1 cellular context compared by ENCODE assay signal in the genomic region with DNA sequence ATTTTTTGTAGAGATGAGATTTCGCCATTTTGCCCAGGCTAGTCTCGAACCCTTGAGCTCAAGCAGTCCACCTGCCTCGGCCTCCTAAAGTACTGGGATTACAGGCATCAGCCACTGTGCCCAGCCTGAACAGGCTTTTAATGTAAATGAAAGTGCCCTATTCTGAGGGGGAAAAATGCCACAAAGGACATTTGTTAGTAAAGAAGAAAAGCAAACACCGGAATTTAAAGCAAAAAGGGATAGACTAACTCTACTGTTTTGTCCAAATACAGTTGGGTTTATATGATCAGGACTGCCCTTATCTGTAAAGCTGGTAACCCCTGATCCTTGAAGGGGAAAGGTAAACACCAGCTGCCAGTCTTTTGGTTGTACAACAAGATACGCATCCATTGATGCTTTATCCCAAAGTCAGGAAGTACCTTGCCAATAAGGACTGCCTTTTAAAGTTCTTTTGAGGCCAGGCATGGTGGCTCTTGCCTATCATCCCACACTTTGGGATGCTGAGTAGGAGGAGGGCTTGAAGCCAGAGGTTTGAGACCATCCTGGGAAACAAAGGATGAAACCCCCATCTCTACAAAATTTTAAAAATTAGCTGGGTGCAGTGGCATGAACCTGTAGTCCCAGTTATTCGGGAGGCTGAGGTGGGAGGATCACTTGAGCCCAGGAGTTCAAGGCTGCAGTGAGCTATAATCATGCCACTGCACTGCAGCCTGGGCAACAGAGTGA.
TF ChIP-seq lines count a peak whose summit lies in the region.

No MANE protein-coding gene starts in this region.

TF ChIP-seq in HepG2, 621 proteins besides CTCF, POLR2A, EP300 and RAD21 (continued from another document and continues in another):
- TF ChIP-seq YEATS4 (CRISPR knock-in tag; IDR thresholded peaks at IDR 0.05; ENCODE audit: borderline replicate concordance) = peak; percentile 56; the same call in 1 of the 2 replicates
- peak; percentile 84 for TF ChIP-seq MEF2D (CRISPR knock-in tag; IDR thresholded peaks at IDR 0.05)
- peak; percentile 84; the same call in 1 of the 2 replicates for TF ChIP-seq ELF4 (CRISPR knock-in tag; IDR thresholded peaks at IDR 0.05; ENCODE audit: borderline replicate concordance)
- no peak for TF ChIP-seq SP4 (CRISPR knock-in tag; IDR thresholded peaks at IDR 0.05)
- TF ChIP-seq ZMYM3 (CRISPR knock-in tag; IDR thresholded peaks at IDR 0.05) = peak; percentile 88
- no peak; the same call in 1 of the 2 replicates for TF ChIP-seq ZNF749 (CRISPR knock-in tag; IDR thresholded peaks at IDR 0.05; ENCODE audit: borderline replicate concordance)
- TF ChIP-seq, protein P1, sequence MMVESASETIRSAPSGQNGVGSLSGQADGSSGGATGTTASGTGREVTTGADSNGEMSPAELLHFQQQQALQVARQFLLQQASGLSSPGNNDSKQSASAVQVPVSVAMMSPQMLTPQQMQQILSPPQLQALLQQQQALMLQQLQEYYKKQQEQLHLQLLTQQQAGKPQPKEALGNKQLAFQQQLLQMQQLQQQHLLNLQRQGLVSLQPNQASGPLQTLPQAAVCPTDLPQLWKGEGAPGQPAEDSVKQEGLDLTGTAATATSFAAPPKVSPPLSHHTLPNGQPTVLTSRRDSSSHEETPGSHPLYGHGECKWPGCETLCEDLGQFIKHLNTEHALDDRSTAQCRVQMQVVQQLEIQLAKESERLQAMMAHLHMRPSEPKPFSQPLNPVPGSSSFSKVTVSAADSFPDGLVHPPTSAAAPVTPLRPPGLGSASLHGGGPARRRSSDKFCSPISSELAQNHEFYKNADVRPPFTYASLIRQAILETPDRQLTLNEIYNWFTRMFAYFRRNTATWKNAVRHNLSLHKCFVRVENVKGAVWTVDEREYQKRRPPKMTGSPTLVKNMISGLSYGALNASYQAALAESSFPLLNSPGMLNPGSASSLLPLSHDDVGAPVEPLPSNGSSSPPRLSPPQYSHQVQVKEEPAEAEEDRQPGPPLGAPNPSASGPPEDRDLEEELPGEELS (CRISPR knock-in tag; IDR thresholded peaks at IDR 0.05) = peak; percentile 98
- TF ChIP-seq ZSCAN31 (CRISPR knock-in tag; IDR thresholded peaks at IDR 0.05; ENCODE audit: low read depth) = no peak
- no peak for TF ChIP-seq PAWR (CRISPR knock-in tag; IDR thresholded peaks at IDR 0.05; ENCODE audit: borderline replicate concordance)
- no peak for TF ChIP-seq ZNF225 (CRISPR knock-in tag; IDR thresholded peaks at IDR 0.05)
- TF ChIP-seq, protein P2, sequence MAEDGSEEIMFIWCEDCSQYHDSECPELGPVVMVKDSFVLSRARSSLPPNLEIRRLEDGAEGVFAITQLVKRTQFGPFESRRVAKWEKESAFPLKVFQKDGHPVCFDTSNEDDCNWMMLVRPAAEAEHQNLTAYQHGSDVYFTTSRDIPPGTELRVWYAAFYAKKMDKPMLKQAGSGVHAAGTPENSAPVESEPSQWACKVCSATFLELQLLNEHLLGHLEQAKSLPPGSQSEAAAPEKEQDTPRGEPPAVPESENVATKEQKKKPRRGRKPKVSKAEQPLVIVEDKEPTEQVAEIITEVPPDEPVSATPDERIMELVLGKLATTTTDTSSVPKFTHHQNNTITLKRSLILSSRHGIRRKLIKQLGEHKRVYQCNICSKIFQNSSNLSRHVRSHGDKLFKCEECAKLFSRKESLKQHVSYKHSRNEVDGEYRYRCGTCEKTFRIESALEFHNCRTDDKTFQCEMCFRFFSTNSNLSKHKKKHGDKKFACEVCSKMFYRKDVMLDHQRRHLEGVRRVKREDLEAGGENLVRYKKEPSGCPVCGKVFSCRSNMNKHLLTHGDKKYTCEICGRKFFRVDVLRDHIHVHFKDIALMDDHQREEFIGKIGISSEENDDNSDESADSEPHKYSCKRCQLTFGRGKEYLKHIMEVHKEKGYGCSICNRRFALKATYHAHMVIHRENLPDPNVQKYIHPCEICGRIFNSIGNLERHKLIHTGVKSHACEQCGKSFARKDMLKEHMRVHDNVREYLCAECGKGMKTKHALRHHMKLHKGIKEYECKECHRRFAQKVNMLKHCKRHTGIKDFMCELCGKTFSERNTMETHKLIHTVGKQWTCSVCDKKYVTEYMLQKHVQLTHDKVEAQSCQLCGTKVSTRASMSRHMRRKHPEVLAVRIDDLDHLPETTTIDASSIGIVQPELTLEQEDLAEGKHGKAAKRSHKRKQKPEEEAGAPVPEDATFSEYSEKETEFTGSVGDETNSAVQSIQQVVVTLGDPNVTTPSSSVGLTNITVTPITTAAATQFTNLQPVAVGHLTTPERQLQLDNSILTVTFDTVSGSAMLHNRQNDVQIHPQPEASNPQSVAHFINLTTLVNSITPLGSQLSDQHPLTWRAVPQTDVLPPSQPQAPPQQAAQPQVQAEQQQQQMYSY (CRISPR knock-in tag; IDR thresholded peaks at IDR 0.05) = peak; percentile 67; the same call in 1 of the 2 replicates
- no peak for TF ChIP-seq SMAD9 (CRISPR knock-in tag; IDR thresholded peaks at IDR 0.05)
- TF ChIP-seq, protein P3, sequence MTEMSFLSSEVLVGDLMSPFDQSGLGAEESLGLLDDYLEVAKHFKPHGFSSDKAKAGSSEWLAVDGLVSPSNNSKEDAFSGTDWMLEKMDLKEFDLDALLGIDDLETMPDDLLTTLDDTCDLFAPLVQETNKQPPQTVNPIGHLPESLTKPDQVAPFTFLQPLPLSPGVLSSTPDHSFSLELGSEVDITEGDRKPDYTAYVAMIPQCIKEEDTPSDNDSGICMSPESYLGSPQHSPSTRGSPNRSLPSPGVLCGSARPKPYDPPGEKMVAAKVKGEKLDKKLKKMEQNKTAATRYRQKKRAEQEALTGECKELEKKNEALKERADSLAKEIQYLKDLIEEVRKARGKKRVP (CRISPR knock-in tag; IDR thresholded peaks at IDR 0.05) = peak in 1 of 2 experiments; percentile 53; a peak in 1 of 4 replicates
- no peak for TF ChIP-seq ZNF326 (CRISPR knock-in tag; IDR thresholded peaks at IDR 0.05; ENCODE audit: borderline replicate concordance)
- TF ChIP-seq, protein P4, sequence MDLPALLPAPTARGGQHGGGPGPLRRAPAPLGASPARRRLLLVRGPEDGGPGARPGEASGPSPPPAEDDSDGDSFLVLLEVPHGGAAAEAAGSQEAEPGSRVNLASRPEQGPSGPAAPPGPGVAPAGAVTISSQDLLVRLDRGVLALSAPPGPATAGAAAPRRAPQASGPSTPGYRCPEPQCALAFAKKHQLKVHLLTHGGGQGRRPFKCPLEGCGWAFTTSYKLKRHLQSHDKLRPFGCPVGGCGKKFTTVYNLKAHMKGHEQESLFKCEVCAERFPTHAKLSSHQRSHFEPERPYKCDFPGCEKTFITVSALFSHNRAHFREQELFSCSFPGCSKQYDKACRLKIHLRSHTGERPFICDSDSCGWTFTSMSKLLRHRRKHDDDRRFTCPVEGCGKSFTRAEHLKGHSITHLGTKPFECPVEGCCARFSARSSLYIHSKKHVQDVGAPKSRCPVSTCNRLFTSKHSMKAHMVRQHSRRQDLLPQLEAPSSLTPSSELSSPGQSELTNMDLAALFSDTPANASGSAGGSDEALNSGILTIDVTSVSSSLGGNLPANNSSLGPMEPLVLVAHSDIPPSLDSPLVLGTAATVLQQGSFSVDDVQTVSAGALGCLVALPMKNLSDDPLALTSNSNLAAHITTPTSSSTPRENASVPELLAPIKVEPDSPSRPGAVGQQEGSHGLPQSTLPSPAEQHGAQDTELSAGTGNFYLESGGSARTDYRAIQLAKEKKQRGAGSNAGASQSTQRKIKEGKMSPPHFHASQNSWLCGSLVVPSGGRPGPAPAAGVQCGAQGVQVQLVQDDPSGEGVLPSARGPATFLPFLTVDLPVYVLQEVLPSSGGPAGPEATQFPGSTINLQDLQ (CRISPR knock-in tag; IDR thresholded peaks at IDR 0.05) = no peak
- peak; percentile 98 for TF ChIP-seq NR2F6 (IDR thresholded peaks at IDR 0.05)
- TF ChIP-seq NR2F6 (CRISPR knock-in tag; IDR thresholded peaks at IDR 0.05) = peak; percentile 97
- TF ChIP-seq ZNF780A (CRISPR knock-in tag; IDR thresholded peaks at IDR 0.05) = no peak
- no peak for TF ChIP-seq RAD51 (IDR thresholded peaks at IDR 0.05; ENCODE audit: borderline replicate concordance)
- 0 out of 2 replicates have a peak, but pooled peaks have one; percentile 67 for TF ChIP-seq ZNF761 (CRISPR knock-in tag; conservative IDR thresholded peaks at IDR 0.05)
- TF ChIP-seq ZBTB21 (CRISPR knock-in tag; IDR thresholded peaks at IDR 0.05) = no peak
- TF ChIP-seq ZNF619 (CRISPR knock-in tag; IDR thresholded peaks at IDR 0.05) = no peak
- TF ChIP-seq, protein P5, sequence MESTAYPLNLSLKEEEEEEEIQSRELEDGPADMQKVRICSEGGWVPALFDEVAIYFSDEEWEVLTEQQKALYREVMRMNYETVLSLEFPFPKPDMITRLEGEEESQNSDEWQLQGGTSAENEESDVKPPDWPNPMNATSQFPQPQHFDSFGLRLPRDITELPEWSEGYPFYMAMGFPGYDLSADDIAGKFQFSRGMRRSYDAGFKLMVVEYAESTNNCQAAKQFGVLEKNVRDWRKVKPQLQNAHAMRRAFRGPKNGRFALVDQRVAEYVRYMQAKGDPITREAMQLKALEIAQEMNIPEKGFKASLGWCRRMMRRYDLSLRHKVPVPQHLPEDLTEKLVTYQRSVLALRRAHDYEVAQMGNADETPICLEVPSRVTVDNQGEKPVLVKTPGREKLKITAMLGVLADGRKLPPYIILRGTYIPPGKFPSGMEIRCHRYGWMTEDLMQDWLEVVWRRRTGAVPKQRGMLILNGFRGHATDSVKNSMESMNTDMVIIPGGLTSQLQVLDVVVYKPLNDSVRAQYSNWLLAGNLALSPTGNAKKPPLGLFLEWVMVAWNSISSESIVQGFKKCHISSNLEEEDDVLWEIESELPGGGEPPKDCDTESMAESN (CRISPR knock-in tag; conservative IDR thresholded peaks at IDR 0.05) = peak; percentile 72
- TF ChIP-seq NCOR1 (IDR thresholded peaks at IDR 0.05; ENCODE audit: borderline replicate concordance, low read length) = peak; percentile 70; the same call in 1 of the 2 replicates
- peak; percentile 91 for TF ChIP-seq POGZ (CRISPR knock-in tag; IDR thresholded peaks at IDR 0.05)
- no peak for TF ChIP-seq CREB1 (IDR thresholded peaks at IDR 0.05)
- TF ChIP-seq CREB1 (CRISPR knock-in tag; IDR thresholded peaks at IDR 0.05) = no peak; the same call in 1 of the 2 replicates
- no peak for TF ChIP-seq ZNF33B (CRISPR knock-in tag; IDR thresholded peaks at IDR 0.05)
- TF ChIP-seq MEIS1 (CRISPR knock-in tag; IDR thresholded peaks at IDR 0.05; ENCODE audit: borderline replicate concordance) = no peak
- no peak for TF ChIP-seq POLR2AphosphoS2 (IDR thresholded peaks at IDR 0.05; ENCODE audit: low read depth, low read length)
- TF ChIP-seq FOXO1 (CRISPR knock-in tag; IDR thresholded peaks at IDR 0.05) = peak; percentile 97
- TF ChIP-seq NFIB (CRISPR knock-in tag; IDR thresholded peaks at IDR 0.05; ENCODE audit: borderline replicate concordance) = no peak
- no peak for TF ChIP-seq FIP1L1 (IDR thresholded peaks at IDR 0.05; ENCODE audit: borderline replicate concordance, insufficient read depth, low read depth, low read length)
- TF ChIP-seq KLF11 (CRISPR knock-in tag; IDR thresholded peaks at IDR 0.05) = no peak; the same call in 1 of the 2 replicates
- TF ChIP-seq, protein P6, sequence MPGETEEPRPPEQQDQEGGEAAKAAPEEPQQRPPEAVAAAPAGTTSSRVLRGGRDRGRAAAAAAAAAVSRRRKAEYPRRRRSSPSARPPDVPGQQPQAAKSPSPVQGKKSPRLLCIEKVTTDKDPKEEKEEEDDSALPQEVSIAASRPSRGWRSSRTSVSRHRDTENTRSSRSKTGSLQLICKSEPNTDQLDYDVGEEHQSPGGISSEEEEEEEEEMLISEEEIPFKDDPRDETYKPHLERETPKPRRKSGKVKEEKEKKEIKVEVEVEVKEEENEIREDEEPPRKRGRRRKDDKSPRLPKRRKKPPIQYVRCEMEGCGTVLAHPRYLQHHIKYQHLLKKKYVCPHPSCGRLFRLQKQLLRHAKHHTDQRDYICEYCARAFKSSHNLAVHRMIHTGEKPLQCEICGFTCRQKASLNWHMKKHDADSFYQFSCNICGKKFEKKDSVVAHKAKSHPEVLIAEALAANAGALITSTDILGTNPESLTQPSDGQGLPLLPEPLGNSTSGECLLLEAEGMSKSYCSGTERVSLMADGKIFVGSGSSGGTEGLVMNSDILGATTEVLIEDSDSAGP (CRISPR knock-in tag; IDR thresholded peaks at IDR 0.05; ENCODE audit: borderline replicate concordance) = no peak; the same call in 1 of the 2 replicates
- TF ChIP-seq ZFP36 (IDR thresholded peaks at IDR 0.05; ENCODE audit: borderline replicate concordance, low read depth, low read length, partially characterized antibody) = no peak
- TF ChIP-seq KMT2B (CRISPR knock-in tag; IDR thresholded peaks at IDR 0.05) = no peak
- no peak for TF ChIP-seq SUZ12 (IDR thresholded peaks at IDR 0.05; ENCODE audit: low read depth, low read length)
- TF ChIP-seq ARNTL (CRISPR knock-in tag; IDR thresholded peaks at IDR 0.05) = peak; percentile 70; the same call in 1 of the 2 replicates
- no peak for TF ChIP-seq GTF2F1 (IDR thresholded peaks at IDR 0.05; ENCODE audit: low read length)
- TF ChIP-seq PCBP2 (optimal IDR thresholded peaks at IDR 0.05; ENCODE audit: low read depth, low read length, poor library complexity, severe bottlenecking) = no peak
- no peak for TF ChIP-seq PHF20 (CRISPR knock-in tag; IDR thresholded peaks at IDR 0.05)
- no peak for TF ChIP-seq CBX1 (IDR thresholded peaks at IDR 0.05; ENCODE audit: low read depth)
- no peak for TF ChIP-seq FOSL1 (CRISPR knock-in tag; IDR thresholded peaks at IDR 0.05; ENCODE audit: borderline replicate concordance)
- TF ChIP-seq NR2F2 (IDR thresholded peaks at IDR 0.05; ENCODE audit: borderline replicate concordance, low read depth) = peak; percentile 99
- no peak for TF ChIP-seq ZZZ3 (CRISPR knock-in tag; IDR thresholded peaks at IDR 0.05; ENCODE audit: borderline replicate concordance)
- no peak for TF ChIP-seq ZFP62 (CRISPR knock-in tag; IDR thresholded peaks at IDR 0.05)
- no peak for TF ChIP-seq PAX8 (CRISPR knock-in tag; IDR thresholded peaks at IDR 0.05; ENCODE audit: borderline replicate concordance)
- TF ChIP-seq ZNF564 (CRISPR knock-in tag; IDR thresholded peaks at IDR 0.05) = peak; percentile 82
